21 cellular contexts compared by ENCODE assay signal in the genomic region with DNA sequence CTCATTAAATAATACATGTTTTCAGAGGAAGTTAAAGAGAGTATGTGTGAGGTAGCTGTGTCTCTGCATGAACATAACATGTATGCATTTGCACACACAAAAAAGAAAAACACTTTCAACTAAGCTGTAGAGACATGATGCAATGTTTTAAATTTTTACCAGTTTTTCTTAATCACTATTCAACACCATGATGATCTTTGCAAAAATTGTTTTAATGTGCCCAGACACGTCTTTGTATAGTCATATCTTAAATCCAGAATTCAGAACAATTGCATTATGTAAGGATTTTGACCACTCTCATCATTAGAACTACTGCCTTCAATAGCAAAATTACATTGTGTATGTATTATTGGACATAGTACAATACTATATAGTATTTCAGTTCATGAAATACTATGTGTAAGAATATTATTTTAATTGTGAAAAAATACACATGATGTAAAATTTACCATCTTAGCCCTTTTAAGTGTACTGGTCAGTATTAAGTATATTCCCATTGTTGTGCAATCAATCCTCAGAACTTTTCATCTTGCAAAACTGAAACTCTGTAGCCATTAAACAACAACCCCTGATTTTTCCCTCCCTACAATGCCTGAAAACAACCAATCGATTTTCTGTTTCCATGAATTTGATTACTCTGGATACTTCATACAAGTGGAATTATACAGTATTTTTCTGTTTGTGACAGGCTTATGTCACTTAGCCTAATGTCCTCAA.
A peak's percentile ranks its signal among the peaks of the same experiment; 100 is the strongest.
DNase-seq lines count a peak whose midpoint lies in the region; ATAC-seq, FAIRE-seq and TF ChIP-seq lines count a peak whose summit lies in the region.
"Had no signal": no experiment of that assay in that cellular context is flagged by ENCODE, and none has a peak within 500 bp of the region (broad histone marks: within the 10 kb centered on the region; RNA-seq: fewer than 3 reads in every experiment).

No MANE protein-coding gene starts in this region.

- no peaks in the 10 kb centered on the region for H3K36me3 Mint-ChIP-seq in astrocyte (ENCODE audit: low read depth, unreplicated experiment)
- H3K36me3 Mint-ChIP-seq: CD4-positive, alpha-beta memory T cell had no signal

- no peak for TF ChIP-seq POLR2A in IMR-90 (IDR thresholded peaks at IDR 0.05; ENCODE audit: low read depth, low read length)

- H3K9me3 ChIP-seq in IMR-90 (ENCODE audit: control insufficient read depth, insufficient read depth, low read length) (no peaks in the 10 kb centered on the region), astrocyte (ENCODE audit: insufficient read depth, low read depth, low read length) (no peaks in the 10 kb centered on the region), MG63 (no peaks in the 10 kb centered on the region)
- H3K9me3 ChIP-seq: HAP-1 had no signal

- CTCF ChIA-PET in IMR-90 (lab: Yijun Ruan, JAX) = no interaction called here

- H3K18ac ChIP-seq in IMR-90 (ENCODE audit: low read depth, low read length) = no peak overlapping the region

- no peak overlapping the region for H2AFZ ChIP-seq in IMR-90 (replicated peaks; ENCODE audit: low read length, poor library complexity)
- no peak overlapping the region for H2AFZ ChIP-seq in astrocyte (ENCODE audit: low read depth, low read length)

- no peak overlapping the region for H2AK5ac ChIP-seq in IMR-90 (ENCODE audit: low read depth, low read length)

- H2AK9ac ChIP-seq in IMR-90 (replicated peaks; ENCODE audit: low read depth, low read length, poor library complexity) = no peak overlapping the region

- H3K79me1 ChIP-seq in IMR-90 (ENCODE audit: low read depth in 1 of 2, low read length in 2 of 2) = no peaks in the 10 kb centered on the region

- H2BK20ac ChIP-seq in IMR-90 (ENCODE audit: low read depth, low read length) = no peak overlapping the region

- peaks cover 17% of the 10 kb centered on the region for H3K4me1 Mint-ChIP-seq in astrocyte (ENCODE audit: low read depth, unreplicated experiment)

- H3K4me1 ChIP-seq in IMR-90 (ENCODE audit: control insufficient read depth, insufficient read depth, low read length) (no peaks in the 10 kb centered on the region), astrocyte (ENCODE audit: insufficient read depth, low read length) (no peaks in the 10 kb centered on the region)
- H3K4me1 ChIP-seq: HAP-1 had no signal

- no peak for TF ChIP-seq RAD21 in IMR-90 (IDR thresholded peaks at IDR 0.05; ENCODE audit: low read length)

- intact Hi-C loops in IMR-90 (cut with micrococcal nuclease) = no loop called here

- H3K9me1 ChIP-seq in IMR-90 (ENCODE audit: insufficient read depth, low read length) = no peaks in the 10 kb centered on the region

- no peaks in the 10 kb centered on the region for H3K27me3 ChIP-seq in IMR-90 (ENCODE audit: control insufficient read depth, insufficient read depth, low read length)
- no peaks in the 10 kb centered on the region for H3K27me3 ChIP-seq in astrocyte (ENCODE audit: insufficient read depth, low read length)
- H3K27me3 ChIP-seq in MG63 = no peaks in the 10 kb centered on the region

- H4K5ac ChIP-seq in IMR-90 (ENCODE audit: low read depth, low read length) = no peak overlapping the region

- H3K23ac ChIP-seq in IMR-90 (ENCODE audit: low read depth, low read length) = no peak overlapping the region

- H3K4me3 Mint-ChIP-seq in astrocyte (ENCODE audit: unreplicated experiment) = no peak overlapping the region
- H3K4me3 Mint-ChIP-seq: CD4-positive, alpha-beta memory T cell; HFFc6 had no signal

- H3K14ac ChIP-seq in IMR-90 (replicated peaks; ENCODE audit: low read depth, low read length) = no peak overlapping the region

- H4K20me1 ChIP-seq in IMR-90 (ENCODE audit: insufficient read depth, low read length) = no peaks in the 10 kb centered on the region
- no peaks in the 10 kb centered on the region for H4K20me1 ChIP-seq in astrocyte (ENCODE audit: insufficient read depth, low read length)

- BruUV-seq in IMR-90 (replicated peaks; lab: Mats Ljungman, UMichigan) = no TSS peak

- dilution Hi-C loops in IMR-90 (cut with HindIII; ENCODE audit: low sequenced_read_pairs, unreplicated experiment) = no loop called here

- in situ Hi-C loops in IMR-90 (cut with MboI; ENCODE audit: low sequenced_read_pairs) = no loop called here

- no peak overlapping the region for H2BK15ac ChIP-seq in IMR-90 (ENCODE audit: low read depth, low read length)

- H3K9me3 Mint-ChIP-seq in astrocyte (ENCODE audit: unreplicated experiment) = no peaks in the 10 kb centered on the region

- no peak overlapping the region for H3K4ac ChIP-seq in IMR-90 (ENCODE audit: low read depth, low read length)

- no CpG with 5 or more reads among the region's 2 CpGs for WGBS in IMR-90 (ENCODE audit: extremely low coverage in 2 of 2, insufficient read length in 1 of 2), 2 experiments

- H4K91ac ChIP-seq in IMR-90 (ENCODE audit: insufficient read depth, low read depth, low read length) = no peak overlapping the region

- no peak overlapping the region for H3K56ac ChIP-seq in IMR-90 (ENCODE audit: extremely low read depth, insufficient read depth, low read length)

- no peak overlapping the region for H3K4me2 ChIP-seq in IMR-90 (ENCODE audit: low read depth, low read length)
- H3K4me2 ChIP-seq in astrocyte (ENCODE audit: low read length) = no peak overlapping the region

- H3K9ac ChIP-seq in IMR-90 (ENCODE audit: low read depth, low read length) (no peak overlapping the region), astrocyte (ENCODE audit: low read length) (no peak overlapping the region)

- POLR2A ChIA-PET in IMR-90 (lab: Charles Lee; ENCODE audit: unreplicated experiment) = no interaction called here

- no peak for FAIRE-seq in astrocyte (lab: Jason Lieb, UNC)
- FAIRE-seq: G401.6, GM12892, GM19239, H54 had no signal

- peak overlapping the region; percentile 54 for H3K27ac Mint-ChIP-seq in astrocyte (ENCODE audit: unreplicated experiment)
- H3K27ac Mint-ChIP-seq: CD4-positive, alpha-beta memory T cell; HFFc6 had no signal

- ATAC-seq in IMR-90 (ENCODE audit: low read depth) (no peak), HG03159 (IDR thresholded peaks at IDR 0.05; ENCODE audit: unreplicated experiment) (no peak)

- no peaks in the 10 kb centered on the region for H3K36me3 ChIP-seq in IMR-90 (ENCODE audit: control insufficient read depth, insufficient read depth, low read length)
- no peaks in the 10 kb centered on the region for H3K36me3 ChIP-seq in astrocyte (ENCODE audit: insufficient read depth, low read length)
- no peaks in the 10 kb centered on the region for H3K36me3 ChIP-seq in MG63
- H3K36me3 ChIP-seq: HAP-1 had no signal

- no peaks in the 10 kb centered on the region for H3K79me2 ChIP-seq in astrocyte (ENCODE audit: insufficient read depth, low read length)

- H3K27ac ChIP-seq in IMR-90 (ENCODE audit: insufficient read depth, low read length) (no peak overlapping the region), astrocyte (ENCODE audit: low read depth, low read length) (no peak overlapping the region), epithelial cell of prostate (peak overlapping the region; percentile 46)

- TF ChIP-seq CTCF in IMR-90 (conservative IDR thresholded peaks at IDR 0.05; ENCODE audit: low read depth, low read length) (no peak), astrocyte (IDR thresholded peaks at IDR 0.05; ENCODE audit: insufficient read depth, low read depth, low read length) (no peak)

- H2BK120ac ChIP-seq in IMR-90 (ENCODE audit: low read depth, low read length) = no peak overlapping the region

- no peak overlapping the region for H3K4me3 ChIP-seq in IMR-90 (ENCODE audit: insufficient read depth, low read depth, low read length)
- no peak overlapping the region for H3K4me3 ChIP-seq in astrocyte (ENCODE audit: insufficient read depth, low read depth, low read length)
- no peak overlapping the region for H3K4me3 ChIP-seq in MG63
- H3K4me3 ChIP-seq: HAP-1 had no signal

- no peak overlapping the region for H4K8ac ChIP-seq in IMR-90 (ENCODE audit: low read depth in 2 of 2, low read length in 2 of 2)

- H3K27me3 Mint-ChIP-seq in astrocyte (ENCODE audit: low read depth, unreplicated experiment) = no peaks in the 10 kb centered on the region
- H3K27me3 Mint-ChIP-seq: CD4-positive, alpha-beta memory T cell had no signal

- no peak overlapping the region for H2BK5ac ChIP-seq in IMR-90 (ENCODE audit: low read depth, low read length, poor library complexity, severe bottlenecking)

- no peak for DNase-seq in IMR-90
- no peak for DNase-seq in astrocyte (ENCODE audit: low read depth)
- no peak for DNase-seq in epithelial cell of prostate (ENCODE audit: low read depth, low spot score)
- peak; percentile 4 for DNase-seq in kidney tubule cell (ENCODE audit: low spot score)
- DNase-seq in activated CD4-positive, alpha-beta T cell treated with anti-CD3 and anti-CD28 coated beads, Interleukin-2, amount 50 U/mL, for 48 hours = no peak
- no peak for DNase-seq in MG63
- DNase-seq in NCI-H1092 (lab: John Stamatoyannopoulos, UW) = no peak
- DNase-seq: C1 segment of cervical spinal cord; Calu3; CD4-positive, alpha-beta memory T cell; COR-L47; DMS53; DMS79 treated with DMSO at 0.1 percent for 48 hours; GOT3; HFFc6 had no signal

TF ChIP-seq in IMR-90, 13 proteins besides CTCF, POLR2A, EP300 and RAD21:
- TF ChIP-seq FOS (IDR thresholded peaks at IDR 0.05; ENCODE audit: low read depth, low read length) (no peak), CEBPB (IDR thresholded peaks at IDR 0.05; ENCODE audit: low read depth, low read length) (0 out of 2 replicates have a peak, but pooled peaks have one; percentile 40)
